Comparison of ENCODE assay signal across 8 cellular contexts in the genomic region with DNA sequence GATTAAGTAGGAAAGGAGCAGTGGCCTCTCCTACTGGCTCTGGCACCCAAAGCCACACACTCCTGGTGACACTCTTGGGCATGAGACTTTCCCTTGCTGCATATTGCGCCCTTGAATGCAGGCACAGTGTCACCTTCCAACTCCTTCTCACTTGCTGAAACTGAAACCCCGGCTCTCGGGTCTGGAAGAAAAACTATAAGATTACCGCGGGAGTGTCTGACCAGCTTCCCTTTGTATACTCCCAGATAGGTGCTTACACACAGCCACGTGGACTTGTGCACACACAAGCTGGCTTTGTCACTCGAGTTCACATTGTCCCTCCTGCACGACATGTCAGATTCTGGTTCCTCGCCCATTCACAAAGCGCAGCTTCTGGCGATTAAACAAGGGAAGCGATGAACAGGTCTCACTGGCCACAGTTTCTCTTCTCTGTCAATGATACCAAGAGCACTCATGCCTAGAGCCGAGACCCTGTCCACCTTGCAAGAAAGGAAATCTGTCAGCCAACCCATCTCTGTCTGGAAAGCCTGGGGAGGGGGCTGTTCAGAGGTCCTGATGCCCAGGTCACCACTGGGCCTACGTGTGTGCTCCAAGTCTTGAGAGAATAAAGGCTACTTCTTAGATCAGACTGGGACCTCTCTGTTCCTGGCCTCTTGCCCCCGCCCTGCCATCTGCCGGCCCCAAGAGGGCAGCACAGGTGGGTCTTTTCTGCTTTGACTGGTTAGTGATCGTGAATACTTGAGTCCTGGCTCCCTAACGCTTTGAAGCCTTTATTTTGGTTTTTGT.
DNase-seq lines count a peak whose midpoint lies in the region; ATAC-seq and TF ChIP-seq lines count a peak whose summit lies in the region.

No MANE protein-coding gene starts in this region.

- no peak overlapping the region for H3K4me2 ChIP-seq in DND-41 (ENCODE audit: insufficient read depth, low read length)

- ATAC-seq in DND-41 (ENCODE audit: insufficient read depth, low read depth) (peak; percentile 85), Panc1 (peak; percentile 93), heart right ventricle (no peak), GM19035 (IDR thresholded peaks at IDR 0.05; ENCODE audit: unreplicated experiment) (no peak)

- H3K27me3 ChIP-seq in DND-41 (ENCODE audit: insufficient read depth, low read length, poor library complexity) (no peaks in the 10 kb centered on the region), Panc1 (ENCODE audit: control insufficient read depth, insufficient read depth, low read length) (peaks cover 9% of the 10 kb centered on the region; the same call in 1 of the 2 replicates), heart right ventricle (peaks cover 0 to 58% (median 40%) of the 10 kb centered on the region in 7 donors)

- CTCF ChIA-PET in Panc1 (lab: Charles Lee), result interaction anchor here (0.6 to 0.7 kb wide), 2 partner anchors 68 to 803 kb away, joined by 4 read pairs; no protein-coding TSS in a partner anchor

- peak; percentile 80 for TF ChIP-seq CTCF in DND-41 (IDR thresholded peaks at IDR 0.05; ENCODE audit: borderline replicate concordance, extremely low read depth, low read length, poor library complexity, severe bottlenecking)
- TF ChIP-seq CTCF in Panc1 (IDR thresholded peaks at IDR 0.05), result peak; percentile 77
- TF ChIP-seq CTCF in heart right ventricle (IDR thresholded peaks at IDR 0.05), result peak in 7 of 9 donors; percentile 44 to 63 (median 52)

- H3K9ac ChIP-seq in DND-41 (ENCODE audit: low read depth, low read length), result no peak overlapping the region

- H3K4me3 ChIP-seq in DND-41 (ENCODE audit: low read depth in 1 of 2, low read length in 2 of 2), result no peak overlapping the region
- no peak overlapping the region for H3K4me3 ChIP-seq in Panc1 (ENCODE audit: low read depth in 2 of 2, low read length in 2 of 2)
- no peak overlapping the region for H3K4me3 ChIP-seq in heart right ventricle

- H3K4me1 ChIP-seq in DND-41 (ENCODE audit: insufficient read depth, low read length) (no peaks in the 10 kb centered on the region), Panc1 (ENCODE audit: control insufficient read depth, insufficient read depth, low read length) (no peaks in the 10 kb centered on the region), heart right ventricle (peaks cover 0 to 5% (median 0%) of the 10 kb centered on the region in 9 donors)

- H3K9me3 ChIP-seq in DND-41 (ENCODE audit: insufficient read depth, low read length, severe bottlenecking) (no peaks in the 10 kb centered on the region), Panc1 (ENCODE audit: control insufficient read depth, insufficient read depth, low read depth, low read length) (no peaks in the 10 kb centered on the region), heart right ventricle (no peaks in the 10 kb centered on the region)

- 53 to 57% methylated on average over 18 of the region's 18 CpGs for WGBS in heart right ventricle, 2 donors

- H3K79me2 ChIP-seq in DND-41 (ENCODE audit: insufficient read depth, low read length), result no peaks in the 10 kb centered on the region

- DNase-seq in DND-41 (peak; percentile 56), LHCN-M2 (ENCODE audit: low read depth) (peak; percentile 30), Panc1 (ENCODE audit: low read depth, low spot score) (peak; percentile 10), heart right ventricle (peak in 1 of 2 donors; percentile 23), posterior vena cava (ENCODE audit: low spot score) (no peak)
- peak; percentile 33 for DNase-seq in activated T-helper 9 cell treated with anti-CD3 and anti-CD28 coated beads, Interleukin-2, amount 50 U/mL, for 16 hours (ENCODE audit: low read depth)
- peak; percentile 35 to 41 for DNase-seq in stimulated activated CD4-positive, alpha-beta T cell treated with anti-CD3 and anti-CD28 coated beads, Interleukin-2, amount 100 ng/mL, for 48 hours

- no peak overlapping the region for H3K27ac ChIP-seq in DND-41 (ENCODE audit: low read length)
- no peak overlapping the region for H3K27ac ChIP-seq in Panc1 (ENCODE audit: low read length)
- no peak overlapping the region for H3K27ac ChIP-seq in heart right ventricle

- intact Hi-C loops in Panc1 (cut with micrococcal nuclease; ENCODE audit: unreplicated experiment), result loop anchor here (10.0 kb wide), 1 partner anchor 81 kb away; no protein-coding TSS in a partner anchor
- intact Hi-C loops in heart right ventricle (cut with DNase I), result no loop called here
- intact Hi-C loops in posterior vena cava (cut with DNase I), result no loop called here

- H2AFZ ChIP-seq in DND-41 (ENCODE audit: low read depth, low read length), result no peak overlapping the region

- BruUV-seq in Panc1 (replicated peaks; lab: Mats Ljungman, UMichigan), result no TSS peak

- H3K36me3 ChIP-seq in DND-41 (ENCODE audit: insufficient read depth, low read length) (no peaks in the 10 kb centered on the region), Panc1 (ENCODE audit: control insufficient read depth, insufficient read depth, low read length) (no peaks in the 10 kb centered on the region), heart right ventricle (no peaks in the 10 kb centered on the region)

- in situ Hi-C loops in Panc1 (cut with HindIII; ENCODE audit: low pct_unique_long_range_greater_than_20kb, low sequenced_read_pairs), result no loop called here

- POLR2A ChIA-PET in Panc1 (lab: Charles Lee), result interaction anchor here (0.7 kb wide), 1 partner anchor 46 kb away, joined by 5 read pairs; no protein-coding TSS in a partner anchor

- H4K20me1 ChIP-seq in DND-41 (ENCODE audit: insufficient read depth, low read length), result no peaks in the 10 kb centered on the region; the same call in 1 of the 2 replicates

Comparison
In these comparisons a context has a peak if more than half of its experiments do, and no peak if none do; other contexts are left out.
1. ATAC-seq: peak in DND-41 (single experiment) and Panc1 (single experiment); none in heart right ventricle (0 of 8) and GM19035 (single experiment).
2. Peak in every context shown above with its lines, with median percentiles within 50 percentile points of each other: CTCF ChIP-seq.